ENCODE assay signal across 8 cellular contexts in the genomic region with DNA sequence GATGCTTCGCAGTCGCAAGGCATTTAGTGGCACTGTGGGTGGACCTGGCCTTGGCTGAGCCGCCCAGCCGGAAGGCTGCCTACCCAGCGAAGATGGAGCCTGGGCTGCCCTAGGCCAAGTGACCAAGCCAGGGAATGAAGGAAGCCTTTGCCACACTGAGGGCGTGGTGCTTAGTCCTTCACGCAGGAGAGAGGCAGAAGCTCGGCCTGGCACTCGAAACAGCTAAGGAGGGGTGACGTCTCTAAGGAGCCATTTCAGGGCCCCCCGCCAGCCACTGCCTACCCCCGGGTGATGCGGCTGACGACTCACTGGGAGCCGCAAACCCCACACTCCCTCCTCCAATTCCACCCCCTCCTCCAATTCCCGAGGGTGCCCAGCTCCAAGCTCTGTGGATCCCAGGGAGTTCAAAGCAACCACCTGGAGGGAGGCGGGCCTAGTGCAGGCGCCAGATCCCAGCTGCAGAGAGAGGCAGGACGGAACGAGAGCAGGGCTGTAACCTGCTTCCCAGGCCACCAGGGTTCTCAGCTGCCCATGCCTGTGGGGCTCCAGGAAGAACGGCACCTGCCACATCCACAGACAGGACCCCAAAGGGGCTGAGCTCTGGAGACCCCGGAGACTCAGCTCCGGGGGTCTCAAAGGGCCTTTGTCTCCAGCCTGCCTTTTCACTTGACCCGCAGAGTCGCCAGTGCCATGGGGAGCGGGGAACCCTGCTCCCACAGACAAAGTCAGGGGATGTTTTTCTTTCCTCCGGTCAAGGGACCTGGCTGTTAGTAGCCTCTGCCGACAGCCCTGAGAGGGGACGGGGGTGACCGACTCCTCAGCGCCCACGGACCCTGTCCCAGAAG.
DNase-seq lines count a peak whose midpoint lies in the region; ATAC-seq and TF ChIP-seq lines count a peak whose summit lies in the region.

No MANE protein-coding gene starts in this region.

- no peaks in the 10 kb centered on the region for H3K9me3 ChIP-seq in SK-N-SH
- H3K9me3 ChIP-seq in PC-3 (ENCODE audit: low read length) = no peaks in the 10 kb centered on the region
- H3K9me3 ChIP-seq in osteoblast (ENCODE audit: low read depth, low read length) = no peaks in the 10 kb centered on the region

- H3K79me2 ChIP-seq in SK-N-SH (ENCODE audit: insufficient read depth) = peaks cover 8% of the 10 kb centered on the region; the same call in 1 of the 2 replicates
- peaks cover 13% of the 10 kb centered on the region for H3K79me2 ChIP-seq in PC-3 (ENCODE audit: low read length)
- H3K79me2 ChIP-seq in osteoblast (ENCODE audit: insufficient read depth, low read length) = peaks cover 25% of the 10 kb centered on the region

- TF ChIP-seq EP300 in SK-N-SH (IDR thresholded peaks at IDR 0.05; ENCODE audit: borderline replicate concordance in 1 of 2, low read depth in 1 of 2, low read length in 1 of 2) = no peak

- no peak overlapping the region for H3K27ac ChIP-seq in SK-N-SH (ENCODE audit: low read depth in 2 of 2, low read length in 1 of 2)
- H3K27ac ChIP-seq in PC-3 (ENCODE audit: low read length) = peak overlapping the region; percentile 19; the same call in 1 of the 2 replicates
- H3K27ac ChIP-seq in osteoblast (ENCODE audit: low read depth, low read length) = peak overlapping the region; percentile 33

- H4K20me1 ChIP-seq in SK-N-SH (ENCODE audit: insufficient read depth) = no peaks in the 10 kb centered on the region
- no peaks in the 10 kb centered on the region for H4K20me1 ChIP-seq in PC-3 (ENCODE audit: low read length)
- peaks cover 7% of the 10 kb centered on the region for H4K20me1 ChIP-seq in osteoblast (ENCODE audit: insufficient read depth, low read length)

- CTCF ChIA-PET in SK-N-SH (lab: Yijun Ruan, JAX) = interaction anchor here (0.8 to 2.0 kb wide), 9 partner anchors 11 to 89 kb away, joined by 3 to 7 read pairs (median 5); no protein-coding TSS in a partner anchor
- CTCF ChIA-PET in PC-3 (lab: Charles Lee) = interaction anchor here (0.6 to 1.3 kb wide), 3 partner anchors 77 to 194 kb away, joined by 3 to 6 read pairs (median 3); no protein-coding TSS in a partner anchor

- H3K4me2 ChIP-seq in SK-N-SH (peak overlapping the region; percentile 81), PC-3 (ENCODE audit: low read length) (peak overlapping the region; percentile 100), osteoblast (ENCODE audit: insufficient read depth, low read length) (peak overlapping the region; percentile 88)

- no peak for ATAC-seq in SK-N-SH treated with all-trans-retinoic acid at 6 μM for 48 hours
- ATAC-seq in PC-3 = peak; percentile 55
- no peak for ATAC-seq in GM19397 (IDR thresholded peaks at IDR 0.05; ENCODE audit: unreplicated experiment)

- peak overlapping the region; percentile 67; the same call in 1 of the 2 replicates for H3K9ac ChIP-seq in SK-N-SH
- peak overlapping the region; percentile 75 for H3K9ac ChIP-seq in PC-3 (ENCODE audit: low read length)

- H3K4me3 ChIP-seq in SK-N-SH (ENCODE audit: low read depth in 2 of 2, low read length in 1 of 2) (peak overlapping the region; percentile 53 to 54), PC-3 (ENCODE audit: low read length) (peak overlapping the region; percentile 98), epithelial cell of proximal tubule (ENCODE audit: low read depth, low read length) (peak overlapping the region; percentile 60), osteoblast (ENCODE audit: insufficient read depth, low read length) (peak overlapping the region; percentile 83)

- no peak for DNase-seq in SK-N-SH
- peak; percentile 57 for DNase-seq in PC-3
- no peak for DNase-seq in epithelial cell of proximal tubule (ENCODE audit: low read depth)
- peak; percentile 97 for DNase-seq in osteoblast (ENCODE audit: insufficient read length, low spot score, missing footprints)
- no peak for DNase-seq in CD1c-positive myeloid dendritic cell (ENCODE audit: extremely low spot score)
- DNase-seq in NOMO-1 treated with dmso at 0.1 percent for 144 hours (lab: John Stamatoyannopoulos, UW; ENCODE audit: unreplicated experiment) = no peak

- H3K9me2 ChIP-seq in SK-N-SH = no peaks in the 10 kb centered on the region
- no peaks in the 10 kb centered on the region for H3K9me2 ChIP-seq in PC-3 (replicated peaks; ENCODE audit: low read length)

- H2AFZ ChIP-seq in SK-N-SH (ENCODE audit: low read depth) (0 out of 2 replicates have a peak overlapping the region, but pooled peaks have one; percentile 51), PC-3 (ENCODE audit: low read length) (peak overlapping the region; percentile 80), osteoblast (ENCODE audit: low read length) (peak overlapping the region; percentile 73)

- TF ChIP-seq RAD21 in SK-N-SH (IDR thresholded peaks at IDR 0.05; ENCODE audit: low read length) = no peak

- TSS peak; percentile 80 for BruUV-seq in PC-3 (replicated peaks; lab: Mats Ljungman, UMichigan)

- POLR2A ChIA-PET in SK-N-SH (lab: Yijun Ruan, JAX) = no interaction called here
- POLR2A ChIA-PET in PC-3 (lab: Charles Lee; ENCODE audit: unreplicated experiment) = interaction anchor here (1.0 kb wide), 1 partner anchor 26 kb away, joined by 4 read pairs; no protein-coding TSS in a partner anchor

- 69% methylated on average over 12 of the region's 32 CpGs for WGBS in SK-N-SH (ENCODE audit: low lambda C conversion rate)

- no peaks in the 10 kb centered on the region for H3K36me3 ChIP-seq in SK-N-SH (replicated peaks in 1 of 2; ENCODE audit: control insufficient read depth in 1 of 2, insufficient read depth in 2 of 2, low read length in 1 of 2)
- no peaks in the 10 kb centered on the region for H3K36me3 ChIP-seq in PC-3 (ENCODE audit: low read depth, low read length)
- no peaks in the 10 kb centered on the region for H3K36me3 ChIP-seq in osteoblast (ENCODE audit: insufficient read depth, low read length)

- H3K27me3 ChIP-seq in SK-N-SH (ENCODE audit: insufficient read depth) (no peaks in the 10 kb centered on the region), PC-3 (ENCODE audit: low read length) (no peaks in the 10 kb centered on the region), osteoblast (ENCODE audit: insufficient read depth, low read length) (no peaks in the 10 kb centered on the region)

- TF ChIP-seq CTCF in SK-N-SH (IDR thresholded peaks at IDR 0.05) = no peak
- peak; percentile 22; the same call in 1 of the 2 replicates for TF ChIP-seq CTCF in PC-3 (conservative IDR thresholded peaks at IDR 0.05; ENCODE audit: low read depth, low read length)
- TF ChIP-seq CTCF in epithelial cell of proximal tubule (conservative IDR thresholded peaks at IDR 0.05; ENCODE audit: low read depth, low read length) = no peak
- TF ChIP-seq CTCF in osteoblast (IDR thresholded peaks at IDR 0.05; ENCODE audit: extremely low read depth, low read depth, low read length) = peak; percentile 11

- H3K4me1 ChIP-seq in SK-N-SH (ENCODE audit: control insufficient read depth in 1 of 2, insufficient read depth in 2 of 2, low read depth in 1 of 2, low read length in 1 of 2) = peaks cover 0 to 32% of the 10 kb centered on the region in 2 experiments; a peak in 1 of 4 replicates
- H3K4me1 ChIP-seq in PC-3 (ENCODE audit: insufficient read depth, low read length) = peaks cover 16% of the 10 kb centered on the region
- H3K4me1 ChIP-seq in osteoblast (ENCODE audit: insufficient read depth, low read length) = peaks cover 16% of the 10 kb centered on the region

- peaks cover 3% of the 10 kb centered on the region for H3F3A ChIP-seq in SK-N-SH (replicated peaks; ENCODE audit: insufficient read depth)
- H3F3A ChIP-seq in PC-3 (ENCODE audit: low read length, unreplicated experiment) = no peaks in the 10 kb centered on the region

- intact Hi-C loops in PC-3 (cut with micrococcal nuclease) = loop anchor here (1.0 kb wide), 3 partner anchors 26 to 38 kb away; no protein-coding TSS in a partner anchor

TF ChIP-seq in SK-N-SH, 30 proteins besides CTCF, POLR2A, EP300 and RAD21:
- no peak for TF ChIP-seq RFX5 (IDR thresholded peaks at IDR 0.05; ENCODE audit: low read length)
- TF ChIP-seq, protein P1, sequence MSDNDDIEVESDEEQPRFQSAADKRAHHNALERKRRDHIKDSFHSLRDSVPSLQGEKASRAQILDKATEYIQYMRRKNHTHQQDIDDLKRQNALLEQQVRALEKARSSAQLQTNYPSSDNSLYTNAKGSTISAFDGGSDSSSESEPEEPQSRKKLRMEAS (IDR thresholded peaks at IDR 0.05; ENCODE audit: low read depth) = no peak
- no peak for TF ChIP-seq RXRA (IDR thresholded peaks at IDR 0.05; ENCODE audit: borderline replicate concordance, low read depth)
- TF ChIP-seq TEAD4 (IDR thresholded peaks at IDR 0.05; ENCODE audit: borderline replicate concordance, insufficient read depth) = no peak
- TF ChIP-seq, protein P2, sequence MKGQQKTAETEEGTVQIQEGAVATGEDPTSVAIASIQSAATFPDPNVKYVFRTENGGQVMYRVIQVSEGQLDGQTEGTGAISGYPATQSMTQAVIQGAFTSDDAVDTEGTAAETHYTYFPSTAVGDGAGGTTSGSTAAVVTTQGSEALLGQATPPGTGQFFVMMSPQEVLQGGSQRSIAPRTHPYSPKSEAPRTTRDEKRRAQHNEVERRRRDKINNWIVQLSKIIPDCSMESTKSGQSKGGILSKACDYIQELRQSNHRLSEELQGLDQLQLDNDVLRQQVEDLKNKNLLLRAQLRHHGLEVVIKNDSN (IDR thresholded peaks at IDR 0.05; ENCODE audit: borderline replicate concordance, low read depth) = no peak
- no peak for TF ChIP-seq GABPA (IDR thresholded peaks at IDR 0.05; ENCODE audit: low read depth)

TF ChIP-seq in SK-N-SH treated with all-trans-retinoic acid at 6 μM for 48 hours, 23 proteins besides CTCF, POLR2A, EP300 and RAD21 (continues in another document):
- no peak for TF ChIP-seq TCF4 (CRISPR knock-in tag; IDR thresholded peaks at IDR 0.05; ENCODE audit: borderline replicate concordance)
- TF ChIP-seq OSR1 (CRISPR knock-in tag; IDR thresholded peaks at IDR 0.05) = no peak
- TF ChIP-seq ZFP3 (CRISPR knock-in tag; IDR thresholded peaks at IDR 0.05) = no peak
- TF ChIP-seq, protein P3, sequence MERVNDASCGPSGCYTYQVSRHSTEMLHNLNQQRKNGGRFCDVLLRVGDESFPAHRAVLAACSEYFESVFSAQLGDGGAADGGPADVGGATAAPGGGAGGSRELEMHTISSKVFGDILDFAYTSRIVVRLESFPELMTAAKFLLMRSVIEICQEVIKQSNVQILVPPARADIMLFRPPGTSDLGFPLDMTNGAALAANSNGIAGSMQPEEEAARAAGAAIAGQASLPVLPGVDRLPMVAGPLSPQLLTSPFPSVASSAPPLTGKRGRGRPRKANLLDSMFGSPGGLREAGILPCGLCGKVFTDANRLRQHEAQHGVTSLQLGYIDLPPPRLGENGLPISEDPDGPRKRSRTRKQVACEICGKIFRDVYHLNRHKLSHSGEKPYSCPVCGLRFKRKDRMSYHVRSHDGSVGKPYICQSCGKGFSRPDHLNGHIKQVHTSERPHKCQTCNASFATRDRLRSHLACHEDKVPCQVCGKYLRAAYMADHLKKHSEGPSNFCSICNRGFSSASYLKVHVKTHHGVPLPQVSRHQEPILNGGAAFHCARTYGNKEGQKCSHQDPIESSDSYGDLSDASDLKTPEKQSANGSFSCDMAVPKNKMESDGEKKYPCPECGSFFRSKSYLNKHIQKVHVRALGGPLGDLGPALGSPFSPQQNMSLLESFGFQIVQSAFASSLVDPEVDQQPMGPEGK (CRISPR knock-in tag; IDR thresholded peaks at IDR 0.05; ENCODE audit: borderline replicate concordance) = no peak
- TF ChIP-seq ZNF8 (CRISPR knock-in tag; IDR thresholded peaks at IDR 0.05) = no peak
- TF ChIP-seq ARNTL (CRISPR knock-in tag; IDR thresholded peaks at IDR 0.05; ENCODE audit: borderline replicate concordance, low read depth) = no peak

Comparison
In these comparisons a context has a peak if more than half of its experiments do, and no peak if none do; other contexts are left out.
1. DNase-seq: peak in PC-3 (single experiment) and osteoblast (single experiment); none in SK-N-SH (single experiment), epithelial cell of proximal tubule (single experiment), CD1c-positive myeloid dendritic cell (single experiment) and NOMO-1 treated with dmso at 0.1 percent for 144 hours (single experiment).
2. H3K27ac ChIP-seq: peak in PC-3 (single experiment) and osteoblast (single experiment); none in SK-N-SH (0 of 2).
3. CTCF ChIP-seq: peak in PC-3 (single experiment) and osteoblast (single experiment); none in SK-N-SH (single experiment) and epithelial cell of proximal tubule (single experiment).
4. Peak in every context shown above with its lines, with median percentiles within 50 percentile points of each other: H2AFZ ChIP-seq, H3K4me2 ChIP-seq and H3K4me3 ChIP-seq.